1 cellular context compared by ENCODE assay signal in genomic region chr6:78797270-78797669, GRCh38.
TF ChIP-seq lines count a peak whose summit lies in the region.

No MANE protein-coding gene starts in this region.

TF ChIP-seq in HepG2, 621 proteins besides CTCF, POLR2A, EP300 and RAD21 (continued from another document):
- TF ChIP-seq, protein P1, sequence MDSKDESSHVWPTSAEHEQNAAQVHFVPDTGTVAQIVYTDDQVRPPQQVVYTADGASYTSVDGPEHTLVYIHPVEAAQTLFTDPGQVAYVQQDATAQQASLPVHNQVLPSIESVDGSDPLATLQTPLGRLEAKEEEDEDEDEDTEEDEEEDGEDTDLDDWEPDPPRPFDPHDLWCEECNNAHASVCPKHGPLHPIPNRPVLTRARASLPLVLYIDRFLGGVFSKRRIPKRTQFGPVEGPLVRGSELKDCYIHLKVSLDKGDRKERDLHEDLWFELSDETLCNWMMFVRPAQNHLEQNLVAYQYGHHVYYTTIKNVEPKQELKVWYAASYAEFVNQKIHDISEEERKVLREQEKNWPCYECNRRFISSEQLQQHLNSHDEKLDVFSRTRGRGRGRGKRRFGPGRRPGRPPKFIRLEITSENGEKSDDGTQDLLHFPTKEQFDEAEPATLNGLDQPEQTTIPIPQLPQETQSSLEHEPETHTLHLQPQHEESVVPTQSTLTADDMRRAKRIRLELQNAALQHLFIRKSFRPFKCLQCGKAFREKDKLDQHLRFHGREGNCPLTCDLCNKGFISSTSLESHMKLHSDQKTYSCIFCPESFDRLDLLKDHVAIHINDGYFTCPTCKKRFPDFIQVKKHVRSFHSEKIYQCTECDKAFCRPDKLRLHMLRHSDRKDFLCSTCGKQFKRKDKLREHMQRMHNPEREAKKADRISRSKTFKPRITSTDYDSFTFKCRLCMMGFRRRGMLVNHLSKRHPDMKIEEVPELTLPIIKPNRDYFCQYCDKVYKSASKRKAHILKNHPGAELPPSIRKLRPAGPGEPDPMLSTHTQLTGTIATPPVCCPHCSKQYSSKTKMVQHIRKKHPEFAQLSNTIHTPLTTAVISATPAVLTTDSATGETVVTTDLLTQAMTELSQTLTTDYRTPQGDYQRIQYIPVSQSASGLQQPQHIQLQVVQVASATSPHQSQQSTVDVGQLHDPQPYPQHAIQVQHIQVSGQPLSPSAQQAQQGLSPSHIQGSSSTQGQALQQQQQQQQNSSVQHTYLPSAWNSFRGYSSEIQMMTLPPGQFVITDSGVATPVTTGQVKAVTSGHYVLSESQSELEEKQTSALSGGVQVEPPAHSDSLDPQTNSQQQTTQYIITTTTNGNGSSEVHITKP (CRISPR knock-in tag; IDR thresholded peaks at IDR 0.05; ENCODE audit: low read depth) = no peak
- no peak for TF ChIP-seq ZNF777 (CRISPR knock-in tag; IDR thresholded peaks at IDR 0.05)
- no peak for TF ChIP-seq U2AF2 (IDR thresholded peaks at IDR 0.05; ENCODE audit: low read depth, low read length)
- TF ChIP-seq ZNF788 (CRISPR knock-in tag; IDR thresholded peaks at IDR 0.05; ENCODE audit: borderline replicate concordance) = no peak
- no peak for TF ChIP-seq ZNF12 (CRISPR knock-in tag; IDR thresholded peaks at IDR 0.05)
- TF ChIP-seq, protein P2, sequence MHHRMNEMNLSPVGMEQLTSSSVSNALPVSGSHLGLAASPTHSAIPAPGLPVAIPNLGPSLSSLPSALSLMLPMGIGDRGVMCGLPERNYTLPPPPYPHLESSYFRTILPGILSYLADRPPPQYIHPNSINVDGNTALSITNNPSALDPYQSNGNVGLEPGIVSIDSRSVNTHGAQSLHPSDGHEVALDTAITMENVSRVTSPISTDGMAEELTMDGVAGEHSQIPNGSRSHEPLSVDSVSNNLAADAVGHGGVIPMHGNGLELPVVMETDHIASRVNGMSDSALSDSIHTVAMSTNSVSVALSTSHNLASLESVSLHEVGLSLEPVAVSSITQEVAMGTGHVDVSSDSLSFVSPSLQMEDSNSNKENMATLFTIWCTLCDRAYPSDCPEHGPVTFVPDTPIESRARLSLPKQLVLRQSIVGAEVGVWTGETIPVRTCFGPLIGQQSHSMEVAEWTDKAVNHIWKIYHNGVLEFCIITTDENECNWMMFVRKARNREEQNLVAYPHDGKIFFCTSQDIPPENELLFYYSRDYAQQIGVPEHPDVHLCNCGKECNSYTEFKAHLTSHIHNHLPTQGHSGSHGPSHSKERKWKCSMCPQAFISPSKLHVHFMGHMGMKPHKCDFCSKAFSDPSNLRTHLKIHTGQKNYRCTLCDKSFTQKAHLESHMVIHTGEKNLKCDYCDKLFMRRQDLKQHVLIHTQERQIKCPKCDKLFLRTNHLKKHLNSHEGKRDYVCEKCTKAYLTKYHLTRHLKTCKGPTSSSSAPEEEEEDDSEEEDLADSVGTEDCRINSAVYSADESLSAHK (CRISPR knock-in tag; IDR thresholded peaks at IDR 0.05; ENCODE audit: borderline replicate concordance) = no peak
- no peak for TF ChIP-seq MAFK (conservative IDR thresholded peaks at IDR 0.05 in 1 of 2, IDR thresholded peaks at IDR 0.05 in 1 of 2; ENCODE audit: low read length in 2 of 2)
- TF ChIP-seq CCDC6 (CRISPR knock-in tag; IDR thresholded peaks at IDR 0.05) = no peak
- TF ChIP-seq, protein P3, sequence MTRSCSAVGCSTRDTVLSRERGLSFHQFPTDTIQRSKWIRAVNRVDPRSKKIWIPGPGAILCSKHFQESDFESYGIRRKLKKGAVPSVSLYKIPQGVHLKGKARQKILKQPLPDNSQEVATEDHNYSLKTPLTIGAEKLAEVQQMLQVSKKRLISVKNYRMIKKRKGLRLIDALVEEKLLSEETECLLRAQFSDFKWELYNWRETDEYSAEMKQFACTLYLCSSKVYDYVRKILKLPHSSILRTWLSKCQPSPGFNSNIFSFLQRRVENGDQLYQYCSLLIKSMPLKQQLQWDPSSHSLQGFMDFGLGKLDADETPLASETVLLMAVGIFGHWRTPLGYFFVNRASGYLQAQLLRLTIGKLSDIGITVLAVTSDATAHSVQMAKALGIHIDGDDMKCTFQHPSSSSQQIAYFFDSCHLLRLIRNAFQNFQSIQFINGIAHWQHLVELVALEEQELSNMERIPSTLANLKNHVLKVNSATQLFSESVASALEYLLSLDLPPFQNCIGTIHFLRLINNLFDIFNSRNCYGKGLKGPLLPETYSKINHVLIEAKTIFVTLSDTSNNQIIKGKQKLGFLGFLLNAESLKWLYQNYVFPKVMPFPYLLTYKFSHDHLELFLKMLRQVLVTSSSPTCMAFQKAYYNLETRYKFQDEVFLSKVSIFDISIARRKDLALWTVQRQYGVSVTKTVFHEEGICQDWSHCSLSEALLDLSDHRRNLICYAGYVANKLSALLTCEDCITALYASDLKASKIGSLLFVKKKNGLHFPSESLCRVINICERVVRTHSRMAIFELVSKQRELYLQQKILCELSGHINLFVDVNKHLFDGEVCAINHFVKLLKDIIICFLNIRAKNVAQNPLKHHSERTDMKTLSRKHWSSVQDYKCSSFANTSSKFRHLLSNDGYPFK (CRISPR knock-in tag; IDR thresholded peaks at IDR 0.05; ENCODE audit: borderline replicate concordance) = no peak
